21 cellular contexts compared by ENCODE assay signal in the genomic region with DNA sequence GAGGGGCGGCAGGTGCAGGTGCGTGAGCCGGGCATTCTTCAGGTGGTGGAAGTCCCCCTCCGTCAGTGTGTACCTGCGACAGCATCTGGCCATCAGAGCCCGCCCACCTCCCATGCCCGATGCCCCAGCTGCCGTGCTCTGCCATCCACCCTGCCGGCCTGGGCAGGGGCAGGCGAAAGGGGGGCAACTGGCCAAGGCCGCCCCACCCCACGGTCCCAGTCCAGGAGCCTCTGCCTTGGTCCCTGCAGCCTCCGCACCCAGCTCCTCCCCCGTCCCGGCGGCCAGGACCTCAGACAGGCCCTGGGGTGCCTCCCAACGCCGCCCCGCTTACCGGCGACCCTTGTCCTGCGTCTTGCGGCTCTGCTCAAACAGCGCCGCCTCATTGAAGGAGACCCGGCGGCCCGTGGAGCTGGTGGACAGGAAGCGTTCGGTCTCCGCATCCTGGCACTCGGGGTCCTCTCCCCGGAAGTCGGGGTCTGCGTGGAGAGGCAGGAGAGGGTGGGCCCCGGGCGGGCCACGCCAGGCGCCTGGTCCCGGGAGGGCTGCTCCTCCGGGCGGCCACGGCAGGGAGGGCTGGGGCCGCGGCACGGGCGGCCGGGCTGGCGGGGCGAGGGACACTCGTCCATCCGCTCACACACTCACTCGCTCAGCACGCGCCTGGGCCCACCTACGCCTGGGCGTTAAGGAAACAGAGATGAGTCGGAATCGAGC. TPM values are rescaled to one million over a fixed set of nuclear protein-coding genes. Genes with fewer than 3 reads are reported as not detected.
DNase-seq lines count a peak whose midpoint lies in the region; ATAC-seq, FAIRE-seq and TF ChIP-seq lines count a peak whose summit lies in the region.
"Had no signal": no experiment of that assay in that cellular context is flagged by ENCODE, and none has a peak within 500 bp of the region (broad histone marks: within the 10 kb centered on the region; RNA-seq: fewer than 3 reads in every experiment).

No MANE protein-coding gene starts in this region.

- no peak overlapping the region for H4K5ac ChIP-seq in H1 (ENCODE audit: insufficient read length, low read depth, low read length)

- TF ChIP-seq POLR2A in H1 (IDR thresholded peaks at IDR 0.05; ENCODE audit: control extremely low read depth in 1 of 2, low read depth in 2 of 2, low read length in 2 of 2), result no peak

- H2AK5ac ChIP-seq in H1 (ENCODE audit: low read depth, low read length), result no peak overlapping the region

- no peak overlapping the region for H3K4ac ChIP-seq in H1 (replicated peaks; ENCODE audit: insufficient read length, low read depth, low read length)

- peaks cover 2 to 22% of the 10 kb centered on the region in 2 experiments for H4K20me1 ChIP-seq in H1 (replicated peaks in 1 of 2; ENCODE audit: control insufficient read depth in 1 of 2, insufficient read depth in 2 of 2, low read length in 2 of 2)

- ATAC-seq in GM18517 (IDR thresholded peaks at IDR 0.05; ENCODE audit: unreplicated experiment), result no peak
- ATAC-seq: GM12878 had no signal

- H3K4me1 ChIP-seq in HEK293 (ENCODE audit: control insufficient read depth, insufficient read depth, low read length) (no peaks in the 10 kb centered on the region; the same call in 1 of the 2 replicates), H1 (replicated peaks in 1 of 4; ENCODE audit: control insufficient read depth in 3 of 4, insufficient read depth in 4 of 4, low read length in 3 of 4) (peaks cover 0 to 11% (median 8%) of the 10 kb centered on the region in 4 experiments; a peak in 5 of 7 replicates)

- H2BK12ac ChIP-seq in H1 (ENCODE audit: low read depth, low read length), result no peak overlapping the region

- no peak overlapping the region for H2BK20ac ChIP-seq in H1 (ENCODE audit: low read length)

- peaks cover 9% of the 10 kb centered on the region; the same call in 1 of the 2 replicates for H3K23me2 ChIP-seq in H1 (ENCODE audit: low read depth, low read length)

- 0 out of 2 replicates have a peak, but pooled peaks cover 3% of the 10 kb centered on the region for H3K79me1 ChIP-seq in H1 (ENCODE audit: low read depth, low read length)

- H3K18ac ChIP-seq in H1 (ENCODE audit: extremely low read depth, low read length), result no peak overlapping the region

- CTCF ChIA-PET in HEK293 (lab: Yijun Ruan, JAX) (interaction anchor here (0.7 kb wide), 1 partner anchor 12 kb away, joined by 5 read pairs; no protein-coding TSS in a partner anchor), H1 (lab: Charles Lee; ENCODE audit: partially characterized antibody) (interaction anchor here (1.1 to 2.3 kb wide), 4 partner anchors 12 to 23 kb away, joined by 4 to 10 read pairs (median 7); no protein-coding TSS in a partner anchor)

- H2BK15ac ChIP-seq in H1 (ENCODE audit: low read length), result no peak overlapping the region

- no peak overlapping the region for H3K14ac ChIP-seq in H1 (ENCODE audit: insufficient read length)

- H2BK5ac ChIP-seq in H1 (ENCODE audit: low read depth, low read length), result no peak overlapping the region

- H2BK120ac ChIP-seq in H1 (replicated peaks; ENCODE audit: low read depth, low read length), result no peak overlapping the region

- no peak for TF ChIP-seq EP300 in H1 (IDR thresholded peaks at IDR 0.05; ENCODE audit: borderline replicate concordance in 1 of 2, low read depth in 2 of 2, low read length in 2 of 2)

- H3K4me2 ChIP-seq in H1 (ENCODE audit: insufficient read depth in 1 of 2, low read depth in 2 of 2, low read length in 2 of 2), result no peak overlapping the region

- no peak for TF ChIP-seq RAD21 in H1 (IDR thresholded peaks at IDR 0.05 in 1 of 2, conservative IDR thresholded peaks at IDR 0.05 in 1 of 2; ENCODE audit: low read depth in 2 of 2, low read length in 2 of 2)

- H4K91ac ChIP-seq in H1 (replicated peaks; ENCODE audit: insufficient read length, low read length), result no peak overlapping the region

- POLR2A ChIA-PET in HEK293 (lab: Yijun Ruan, JAX) (no interaction called here), H1 (lab: Charles Lee; ENCODE audit: partially characterized antibody) (interaction anchor here (0.8 to 2.8 kb wide), 4 partner anchors 10 to 128 kb away, joined by 3 to 7 read pairs (median 6); a partner anchor contains a TSS)

- no peaks in the 10 kb centered on the region for H3K27me3 ChIP-seq in H1 (replicated peaks in 1 of 4; ENCODE audit: control insufficient read depth in 3 of 4, extremely low read depth in 1 of 4, insufficient read depth in 3 of 4, low read length in 3 of 4)
- H3K27me3 ChIP-seq: BE2C had no signal

- H3K23ac ChIP-seq in H1 (ENCODE audit: insufficient read length), result no peak overlapping the region

- no peak overlapping the region for H3K56ac ChIP-seq in H1 (replicated peaks; ENCODE audit: insufficient read length, low read depth, low read length)

- no peaks in the 10 kb centered on the region; a peak in 1 of 4 replicates for H3K79me2 ChIP-seq in H1 (ENCODE audit: control insufficient read depth in 1 of 2, insufficient read depth in 2 of 2, low read length in 2 of 2)

- TF ChIP-seq CTCF in HEK293 (tag by site-specific recombination; IDR thresholded peaks at IDR 0.05) (no peak), H1 (IDR thresholded peaks at IDR 0.05; ENCODE audit: control extremely low read depth in 1 of 3, insufficient read depth in 1 of 3, low read depth in 1 of 3, low read length in 3 of 3) (no peak)

- FAIRE-seq in H1 (lab: Jason Lieb, UNC), result no peak
- FAIRE-seq: GM12878, GM19239 had no signal

- no peak overlapping the region; a peak in 1 of 7 replicates for H3K9ac ChIP-seq in H1 (replicated peaks in 1 of 4; ENCODE audit: extremely low read depth in 1 of 4, low read depth in 3 of 4, low read length in 3 of 4)

- 96% methylated on average over 30 of the region's 59 CpGs; no CpG with 5 or more reads in 1 of the 2 experiments for WGBS in H1 (ENCODE audit: extremely low coverage in 1 of 2, insufficient coverage in 1 of 2, insufficient read length in 1 of 2, insufficient replicate concordance in 2 of 2, low coverage in 1 of 2, low lambda C conversion rate in 2 of 2, missing lambda C conversion rate in 1 of 2), 2 experiments

- 0 out of 2 replicates have a peak overlapping the region, but pooled peaks have one; percentile 5 for H4K8ac ChIP-seq in H1 (ENCODE audit: extremely low read depth, insufficient read depth, low read length)

- H3K36me3 ChIP-seq in HEK293 (ENCODE audit: control insufficient read depth in 2 of 2, insufficient read depth in 1 of 2, low read length in 2 of 2) (peaks cover 0 to 37% of the 10 kb centered on the region in 2 experiments; a peak in 1 of 3 replicates), H1 (ENCODE audit: control insufficient read depth in 2 of 4, insufficient read depth in 4 of 4, low read length in 3 of 4) (peaks cover 4 to 41% (median 7%) of the 10 kb centered on the region in 4 experiments; a peak in 5 of 8 replicates)

- H3K27ac ChIP-seq in HEK293 (ENCODE audit: extremely low read depth, low read depth, low read length) (no peak overlapping the region), caudate nucleus (ENCODE audit: low read depth, low read length) (peak overlapping the region; percentile 76), H1 (ENCODE audit: low read depth, low read length) (no peak overlapping the region), temporal lobe (ENCODE audit: low read depth, low read length) (peak overlapping the region; percentile 74)
- H3K27ac ChIP-seq: HL-60 had no signal

- DNase-seq in caudate nucleus (lab: John Stamatoyannopoulos, UW) (no peak), H1 (ENCODE audit: low read depth in 1 of 2, low spot score in 2 of 2) (no peak), SKM-1 treated with dmso at 0.1 percent for 144 hours (lab: John Stamatoyannopoulos, UW; ENCODE audit: unreplicated experiment) (no peak), NCI-H748 treated with DMSO at 0.1 percent for 48 hours (lab: John Stamatoyannopoulos, UW) (no peak)
- DNase-seq: BE2C; C1 segment of cervical spinal cord; CD4-positive, CD25-positive, alpha-beta regulatory T cell; CD8-positive, alpha-beta memory T cell; COR-L47; DMS 273 treated with DMSO at 0.1 percent for 48 hours; DMS53; DND-41; EL; HFFc6 had no signal

- H2AFZ ChIP-seq in H1 (ENCODE audit: low read length), result no peak overlapping the region

- H3K4me3 ChIP-seq in HEK293 (ENCODE audit: low read depth, low read length), result no peak overlapping the region
- no peak overlapping the region for H3K4me3 ChIP-seq in H1 (ENCODE audit: extremely low read depth in 1 of 4, insufficient read depth in 2 of 4, low read depth in 3 of 4, low read length in 4 of 4)
- H3K4me3 ChIP-seq: GM12878, HAP-1 had no signal

- no peaks in the 10 kb centered on the region for H3K9me3 ChIP-seq in HEK293 (ENCODE audit: control insufficient read depth, insufficient read depth, low read depth, low read length)
- H3K9me3 ChIP-seq in H1 (ENCODE audit: insufficient read depth in 2 of 2, low read depth in 1 of 2, low read length in 1 of 2), result no peaks in the 10 kb centered on the region
- H3K9me3 ChIP-seq: BE2C, HAP-1 had no signal

RNA-seq across cellular contexts. Expression of a gene that starts 3.0 kb away (rescaled TPM):
- 14.7 and 18.0 TPM in 2 replicates for total RNA-seq in H1 (2021; fragmentation: NEBNext Ultra II Directional; extraction: Animal tissue kit (Norgen Biotek cat#: 25700))
- 4.9 and 11.6 TPM in 2 replicates for polyA plus RNA-seq in H1 (2011; rRNA removed)
- 7.4 TPM for polyA plus RNA-seq in H1 (2011; cell fraction: cytosol; rRNA removed)
- 39.9 TPM for polyA plus RNA-seq in H1 (2011; cell fraction: nucleus; rRNA removed)
- 4.2 to 12.2 TPM (median 10.1 TPM) in 4 replicates for polyA plus RNA-seq in H1 (2012, experiment 1 of 2)
- 3.2 TPM for polyA plus RNA-seq in H1 (2012, experiment 2 of 2)
- 11.0 TPM for polyA plus RNA-seq in H1 (2013, experiment 1 of 2)
- 9.9 TPM for polyA plus RNA-seq in H1 (2013, experiment 2 of 2)
- 2.0 and 2.2 TPM in 2 replicates for polyA minus RNA-seq in H1 (2011; rRNA and poly(A)+ RNA removed)
- 8.2 TPM for polyA minus RNA-seq in H1 (2011; cell fraction: cytosol; rRNA and poly(A)+ RNA removed)
- 11.6 TPM for polyA minus RNA-seq in H1 (2011; cell fraction: nucleus; rRNA and poly(A)+ RNA removed)
- 6.4 TPM for total RNA-seq in temporal lobe
- polyA plus RNA-seq: CD4-positive, CD25-positive, alpha-beta regulatory T cell; CD8-positive, alpha-beta memory T cell had no signal

RNA-seq across cellular contexts. Expression of a gene that starts 6.7 kb away (rescaled TPM):
- total RNA-seq in H1 (2021; fragmentation: NEBNext Ultra II Directional; extraction: Animal tissue kit (Norgen Biotek cat#: 25700)), result 174 and 182 TPM in 2 replicates
- polyA plus RNA-seq in H1 (2011; rRNA removed), result 249 and 338 TPM in 2 replicates
- polyA plus RNA-seq in H1 (2011; cell fraction: cytosol; rRNA removed), result 142 TPM
- 120 TPM for polyA plus RNA-seq in H1 (2011; cell fraction: nucleus; rRNA removed)
- 87.3 to 189 TPM (median 180 TPM) in 4 replicates for polyA plus RNA-seq in H1 (2012, experiment 1 of 2)
- 328 TPM for polyA plus RNA-seq in H1 (2012, experiment 2 of 2)
- polyA plus RNA-seq in H1 (2013, experiment 1 of 2), result 148 TPM
- polyA plus RNA-seq in H1 (2013, experiment 2 of 2), result 145 TPM
- polyA minus RNA-seq in H1 (2011; rRNA and poly(A)+ RNA removed), result 13.4 and 18.6 TPM in 2 replicates
- polyA minus RNA-seq in H1 (2011; cell fraction: cytosol; rRNA and poly(A)+ RNA removed), result 118 TPM
- polyA minus RNA-seq in H1 (2011; cell fraction: nucleus; rRNA and poly(A)+ RNA removed), result 40.2 TPM
- 27.5 TPM for total RNA-seq in temporal lobe

RNA-seq across cellular contexts. Expression of a gene that starts 13.6 kb away (rescaled TPM):
- 159 and 166 TPM in 2 replicates for total RNA-seq in H1 (2021; fragmentation: NEBNext Ultra II Directional; extraction: Animal tissue kit (Norgen Biotek cat#: 25700))
- 39.8 and 86.0 TPM in 2 replicates for polyA plus RNA-seq in H1 (2011; rRNA removed)
- 38.5 TPM for polyA plus RNA-seq in H1 (2011; cell fraction: cytosol; rRNA removed)
- polyA plus RNA-seq in H1 (2011; cell fraction: nucleus; rRNA removed), result 85.2 TPM
- 58.2 to 110 TPM (median 92.2 TPM) in 4 replicates for polyA plus RNA-seq in H1 (2012, experiment 1 of 2)
- polyA plus RNA-seq in H1 (2012, experiment 2 of 2), result 90.5 TPM
- 95.6 TPM for polyA plus RNA-seq in H1 (2013, experiment 1 of 2)
- polyA plus RNA-seq in H1 (2013, experiment 2 of 2), result 90.3 TPM
- 10.3 and 14.3 TPM in 2 replicates for polyA minus RNA-seq in H1 (2011; rRNA and poly(A)+ RNA removed)
- polyA minus RNA-seq in H1 (2011; cell fraction: cytosol; rRNA and poly(A)+ RNA removed), result 86.0 TPM
- polyA minus RNA-seq in H1 (2011; cell fraction: nucleus; rRNA and poly(A)+ RNA removed), result 55.2 TPM
- total RNA-seq in temporal lobe, result 22.6 TPM

RNA-seq across cellular contexts. Expression of a gene that starts 29.2 kb away (rescaled TPM):
- 70.7 and 75.2 TPM in 2 replicates for total RNA-seq in H1 (2021; fragmentation: NEBNext Ultra II Directional; extraction: Animal tissue kit (Norgen Biotek cat#: 25700))
- polyA plus RNA-seq in H1 (2011; rRNA removed), result 45.3 and 71.0 TPM in 2 replicates
- polyA plus RNA-seq in H1 (2011; cell fraction: cytosol; rRNA removed), result 71.1 TPM
- polyA plus RNA-seq in H1 (2011; cell fraction: nucleus; rRNA removed), result 143 TPM
- polyA plus RNA-seq in H1 (2012, experiment 1 of 2), result 58.3 to 76.3 TPM (median 64.8 TPM) in 4 replicates
- 55.4 TPM for polyA plus RNA-seq in H1 (2012, experiment 2 of 2)
- polyA plus RNA-seq in H1 (2013, experiment 1 of 2), result 44.0 TPM
- polyA plus RNA-seq in H1 (2013, experiment 2 of 2), result 41.8 TPM
- 22.4 and 26.9 TPM in 2 replicates for polyA minus RNA-seq in H1 (2011; rRNA and poly(A)+ RNA removed)
- 44.5 TPM for polyA minus RNA-seq in H1 (2011; cell fraction: cytosol; rRNA and poly(A)+ RNA removed)
- polyA minus RNA-seq in H1 (2011; cell fraction: nucleus; rRNA and poly(A)+ RNA removed), result 46.0 TPM
- total RNA-seq in temporal lobe, result 30.0 TPM

RNA-seq across cellular contexts. Expression of a gene that starts 34.3 kb away (rescaled TPM):
- total RNA-seq in H1 (2021; fragmentation: NEBNext Ultra II Directional; extraction: Animal tissue kit (Norgen Biotek cat#: 25700)), result 175 TPM in 2 replicates
- polyA plus RNA-seq in H1 (2011; rRNA removed), result 199 and 331 TPM in 2 replicates
- polyA plus RNA-seq in H1 (2011; cell fraction: cytosol; rRNA removed), result 472 TPM
- 581 TPM for polyA plus RNA-seq in H1 (2011; cell fraction: nucleus; rRNA removed)
- polyA plus RNA-seq in H1 (2012, experiment 1 of 2), result 213 to 357 TPM (median 316 TPM) in 4 replicates
- 95.1 TPM for polyA plus RNA-seq in H1 (2012, experiment 2 of 2)
- 151 TPM for polyA plus RNA-seq in H1 (2013, experiment 1 of 2)
- 135 TPM for polyA plus RNA-seq in H1 (2013, experiment 2 of 2)
- 44.5 and 56.0 TPM in 2 replicates for polyA minus RNA-seq in H1 (2011; rRNA and poly(A)+ RNA removed)
- 77.4 TPM for polyA minus RNA-seq in H1 (2011; cell fraction: cytosol; rRNA and poly(A)+ RNA removed)
- polyA minus RNA-seq in H1 (2011; cell fraction: nucleus; rRNA and poly(A)+ RNA removed), result 99.9 TPM
- total RNA-seq in temporal lobe, result 289 TPM

Comparison
In these comparisons a context has a peak if more than half of its experiments do, and no peak if none do; other contexts are left out.
1. H3K27ac ChIP-seq: peak in caudate nucleus (single experiment) and temporal lobe (single experiment); none in HEK293 (single experiment) and H1 (single experiment).